Comparison of ENCODE assay signal across 2 cellular contexts in the genomic region with DNA sequence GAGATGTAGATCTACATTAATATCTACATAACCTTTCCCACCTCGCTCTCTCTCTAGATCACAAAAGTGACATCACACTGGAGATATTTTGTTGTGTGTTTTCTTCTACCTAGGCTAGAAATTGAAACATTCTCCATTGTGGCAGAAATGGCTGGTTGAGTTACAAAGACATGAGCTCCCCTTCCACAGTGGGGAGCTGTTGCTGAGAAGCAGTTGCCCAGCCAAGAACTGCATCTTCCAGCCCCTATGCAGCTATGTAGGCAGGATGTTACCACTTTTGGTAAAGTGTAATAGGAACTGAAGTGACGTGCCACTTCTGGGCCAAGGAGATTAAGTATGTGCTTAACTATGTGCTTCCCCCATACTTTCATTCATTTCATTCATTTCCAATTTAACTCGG.
TF ChIP-seq lines count a peak whose summit lies in the region.

No MANE protein-coding gene starts in this region.

TF ChIP-seq in HCT116, 20 proteins besides CTCF, POLR2A, EP300 and RAD21 (continued from another document):
- TF ChIP-seq EZH2 (IDR thresholded peaks at IDR 0.05) = no peak
- TF ChIP-seq SP1 (IDR thresholded peaks at IDR 0.05; ENCODE audit: low read depth) = no peak
- no peak for TF ChIP-seq ELF1 (IDR thresholded peaks at IDR 0.05; ENCODE audit: borderline replicate concordance, low read depth)
TF ChIP-seq in HCT116: peak in this region for 0.

TF ChIP-seq in SK-N-SH, 30 proteins besides CTCF, POLR2A, EP300 and RAD21 (continued from another document):
- TF ChIP-seq, protein P1, sequence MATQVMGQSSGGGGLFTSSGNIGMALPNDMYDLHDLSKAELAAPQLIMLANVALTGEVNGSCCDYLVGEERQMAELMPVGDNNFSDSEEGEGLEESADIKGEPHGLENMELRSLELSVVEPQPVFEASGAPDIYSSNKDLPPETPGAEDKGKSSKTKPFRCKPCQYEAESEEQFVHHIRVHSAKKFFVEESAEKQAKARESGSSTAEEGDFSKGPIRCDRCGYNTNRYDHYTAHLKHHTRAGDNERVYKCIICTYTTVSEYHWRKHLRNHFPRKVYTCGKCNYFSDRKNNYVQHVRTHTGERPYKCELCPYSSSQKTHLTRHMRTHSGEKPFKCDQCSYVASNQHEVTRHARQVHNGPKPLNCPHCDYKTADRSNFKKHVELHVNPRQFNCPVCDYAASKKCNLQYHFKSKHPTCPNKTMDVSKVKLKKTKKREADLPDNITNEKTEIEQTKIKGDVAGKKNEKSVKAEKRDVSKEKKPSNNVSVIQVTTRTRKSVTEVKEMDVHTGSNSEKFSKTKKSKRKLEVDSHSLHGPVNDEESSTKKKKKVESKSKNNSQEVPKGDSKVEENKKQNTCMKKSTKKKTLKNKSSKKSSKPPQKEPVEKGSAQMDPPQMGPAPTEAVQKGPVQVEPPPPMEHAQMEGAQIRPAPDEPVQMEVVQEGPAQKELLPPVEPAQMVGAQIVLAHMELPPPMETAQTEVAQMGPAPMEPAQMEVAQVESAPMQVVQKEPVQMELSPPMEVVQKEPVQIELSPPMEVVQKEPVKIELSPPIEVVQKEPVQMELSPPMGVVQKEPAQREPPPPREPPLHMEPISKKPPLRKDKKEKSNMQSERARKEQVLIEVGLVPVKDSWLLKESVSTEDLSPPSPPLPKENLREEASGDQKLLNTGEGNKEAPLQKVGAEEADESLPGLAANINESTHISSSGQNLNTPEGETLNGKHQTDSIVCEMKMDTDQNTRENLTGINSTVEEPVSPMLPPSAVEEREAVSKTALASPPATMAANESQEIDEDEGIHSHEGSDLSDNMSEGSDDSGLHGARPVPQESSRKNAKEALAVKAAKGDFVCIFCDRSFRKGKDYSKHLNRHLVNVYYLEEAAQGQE (IDR thresholded peaks at IDR 0.05; ENCODE audit: low read depth, low read length) = no peak
